In genomic region chr10:129891806-129892205, GRCh38 we compare ENCODE assay signal across 18 cellular contexts.
"Had no signal": no experiment of that assay in that cellular context is flagged by ENCODE, and none has a peak within 500 bp of the region (broad histone marks: within the 10 kb centered on the region; RNA-seq: fewer than 3 reads in every experiment).

No MANE protein-coding gene starts in this region.

- H3K4me2 ChIP-seq: hepatocyte had no signal

- H3K4me1 Mint-ChIP-seq: activated CD8-positive, alpha-beta memory T cell treated with anti-CD3 and anti-CD28 coated beads, Interleukin-2, amount 10 ng/mL, durations not matched to agents 7 days and 5 days had no signal

- H3K9me3 ChIP-seq: sigmoid colon, testis had no signal

- H3K4me3 Mint-ChIP-seq: activated CD8-positive, alpha-beta memory T cell treated with anti-CD3 and anti-CD28 coated beads, Interleukin-2, amount 10 ng/mL, durations not matched to agents 7 days and 5 days; activated T-cell treated with anti-CD3 and anti-CD28 coated beads, Interleukin-2, amount 50 U/mL, for 4 hours; natural killer cell treated with Interleukin-12 subunit alpha and Interleukin-12 subunit beta and Interleukin-15 and Interleukin-18, amount 100 ng/mL, for 72 hours; stimulated activated naive CD8-positive, alpha-beta T cell treated with anti-CD3 and anti-CD28 coated beads, Interleukin-15, Interleukin-2, amounts not matched to agents 100 ng/mL and 50 ng/mL, for 24 hours had no signal

- H3K27me3 Mint-ChIP-seq: activated CD8-positive, alpha-beta memory T cell treated with anti-CD3 and anti-CD28 coated beads, Interleukin-2, amount 10 ng/mL, durations not matched to agents 7 days and 5 days; natural killer cell treated with Interleukin-12 subunit alpha and Interleukin-12 subunit beta and Interleukin-15 and Interleukin-18, amount 100 ng/mL, for 72 hours; stimulated activated naive CD8-positive, alpha-beta T cell treated with anti-CD3 and anti-CD28 coated beads, Interleukin-15, Interleukin-2, amounts not matched to agents 100 ng/mL and 50 ng/mL, for 24 hours had no signal

- H3K27me3 ChIP-seq: testis had no signal

- H3K9me3 Mint-ChIP-seq: activated naive CD4-positive, alpha-beta T cell treated with anti-CD3 and anti-CD28 coated beads, Interleukin-2, amount 50 U/mL, for 72 hours; activated T-cell treated with anti-CD3 and anti-CD28 coated beads, Interleukin-2, amount 50 U/mL, for 4 hours; natural killer cell treated with Interleukin-12 subunit alpha and Interleukin-12 subunit beta and Interleukin-15 and Interleukin-18, amount 100 ng/mL, for 72 hours; stimulated activated naive CD8-positive, alpha-beta T cell treated with anti-CD3 and anti-CD28 coated beads, Interleukin-15, Interleukin-2, amounts not matched to agents 100 ng/mL and 50 ng/mL, for 24 hours had no signal

- DNase-seq: activated CD4-positive, alpha-beta T cell treated with anti-CD3 and anti-CD28 coated beads, Interleukin-2, amount 50 U/mL, for 4 hours; activated CD8-positive, alpha-beta memory T cell treated with anti-CD3 and anti-CD28 coated beads, Interleukin-2, amount 10 ng/mL, durations not matched to agents 7 days and 5 days; activated effector memory CD4-positive, alpha-beta T cell treated with anti-CD3 and anti-CD28 coated beads, Interleukin-2, amount 50 U/mL, for 16 hours; activated T-cell treated with anti-CD3 and anti-CD28 coated beads, Interleukin-2, amount 50 U/mL, for 4 hours; amygdala; foreskin melanocyte; mammary epithelial cell; nucleus accumbens; sigmoid colon; stimulated activated CD4-positive, alpha-beta T cell treated with anti-CD3 and anti-CD28 coated beads, Interleukin-4, amount 100 ng/mL, for 1 hour; stimulated activated CD8-positive, alpha-beta memory T cell treated with anti-CD3 and anti-CD28 coated beads, Interleukin-4, amount 100 ng/mL, for 48 hours; T-helper 2 cell; testis had no signal

- H3K36me3 Mint-ChIP-seq: activated CD8-positive, alpha-beta memory T cell treated with anti-CD3 and anti-CD28 coated beads, Interleukin-2, amount 10 ng/mL, durations not matched to agents 7 days and 5 days; activated naive CD4-positive, alpha-beta T cell treated with anti-CD3 and anti-CD28 coated beads, Interleukin-2, amount 50 U/mL, for 72 hours; natural killer cell treated with Interleukin-12 subunit alpha and Interleukin-12 subunit beta and Interleukin-15 and Interleukin-18, amount 100 ng/mL, for 72 hours had no signal

- H3K4me3 ChIP-seq: hepatocyte, sigmoid colon, testis had no signal

- H3K4me1 ChIP-seq: sigmoid colon, testis had no signal

- H3K27ac ChIP-seq: hepatocyte, testis had no signal

- H3K36me3 ChIP-seq: sigmoid colon had no signal

- ATAC-seq: activated CD8-positive, alpha-beta memory T cell treated with anti-CD3 and anti-CD28 coated beads, Interleukin-2, amount 10 ng/mL, durations not matched to agents 7 days and 5 days; activated naive CD4-positive, alpha-beta T cell treated with anti-CD3 and anti-CD28 coated beads, Interleukin-2, amount 50 U/mL, for 72 hours; activated T-cell treated with anti-CD3 and anti-CD28 coated beads, Interleukin-2, amount 50 U/mL, for 4 hours; natural killer cell treated with Interleukin-12 subunit alpha and Interleukin-12 subunit beta and Interleukin-15 and Interleukin-18, amount 100 ng/mL, for 72 hours had no signal

- H3K27ac Mint-ChIP-seq: activated CD8-positive, alpha-beta memory T cell treated with anti-CD3 and anti-CD28 coated beads, Interleukin-2, amount 10 ng/mL, durations not matched to agents 7 days and 5 days; activated naive CD4-positive, alpha-beta T cell treated with anti-CD3 and anti-CD28 coated beads, Interleukin-2, amount 50 U/mL, for 72 hours; natural killer cell treated with Interleukin-12 subunit alpha and Interleukin-12 subunit beta and Interleukin-15 and Interleukin-18, amount 100 ng/mL, for 72 hours; progenitor cell of endocrine pancreas; stimulated activated naive CD8-positive, alpha-beta T cell treated with anti-CD3 and anti-CD28 coated beads, Interleukin-15, Interleukin-2, amounts not matched to agents 100 ng/mL and 50 ng/mL, for 24 hours had no signal

- H3K79me2 ChIP-seq: hepatocyte had no signal
